ENCODE assay signal across 1 cellular context in the genomic region with DNA sequence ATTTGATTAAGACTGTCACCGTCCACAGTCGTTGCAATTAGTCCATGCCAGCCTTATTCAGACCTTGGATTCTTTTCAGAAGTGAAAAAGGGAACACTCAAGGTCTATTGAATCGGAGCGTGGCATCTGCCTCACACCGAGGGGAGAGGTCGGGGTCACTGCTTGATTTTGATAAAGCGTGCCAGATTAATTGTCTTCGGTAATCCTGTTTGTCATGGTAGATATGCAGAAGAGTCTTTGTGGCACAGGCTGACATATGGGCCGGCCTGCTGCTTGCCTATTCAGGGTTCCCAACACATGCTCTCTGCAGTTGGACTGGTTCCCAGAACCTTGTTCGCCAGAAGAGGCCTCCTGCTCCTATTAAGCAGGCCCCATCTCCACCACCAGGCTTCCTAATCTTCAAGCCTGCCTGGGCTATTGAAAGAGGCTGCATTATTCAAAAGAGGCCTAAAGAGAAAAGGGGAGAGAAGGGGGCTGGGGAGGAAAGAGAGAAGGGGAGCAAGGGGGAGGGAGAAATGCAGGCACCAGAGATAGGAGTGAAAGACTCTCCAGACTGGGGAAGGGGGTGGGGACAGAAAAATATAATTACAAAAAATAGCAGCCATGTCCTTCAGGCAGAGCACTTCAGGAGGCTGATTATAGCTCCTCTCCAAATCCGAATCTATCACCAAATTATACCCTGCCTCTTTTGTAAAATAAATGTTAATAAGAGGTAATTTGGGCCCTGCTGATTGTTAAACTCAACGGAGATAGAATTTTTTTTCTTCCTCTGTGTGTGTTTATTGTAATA.
TF ChIP-seq lines count a peak whose summit lies in the region.

No MANE protein-coding gene starts in this region.

TF ChIP-seq in IMR-90, 13 proteins besides CTCF, POLR2A, EP300 and RAD21 (continued from another document):
- TF ChIP-seq, protein P1, sequence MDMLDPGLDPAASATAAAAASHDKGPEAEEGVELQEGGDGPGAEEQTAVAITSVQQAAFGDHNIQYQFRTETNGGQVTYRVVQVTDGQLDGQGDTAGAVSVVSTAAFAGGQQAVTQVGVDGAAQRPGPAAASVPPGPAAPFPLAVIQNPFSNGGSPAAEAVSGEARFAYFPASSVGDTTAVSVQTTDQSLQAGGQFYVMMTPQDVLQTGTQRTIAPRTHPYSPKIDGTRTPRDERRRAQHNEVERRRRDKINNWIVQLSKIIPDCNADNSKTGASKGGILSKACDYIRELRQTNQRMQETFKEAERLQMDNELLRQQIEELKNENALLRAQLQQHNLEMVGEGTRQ (IDR thresholded peaks at IDR 0.05; ENCODE audit: low read depth, low read length) = no peak
- TF ChIP-seq BHLHE40 (IDR thresholded peaks at IDR 0.05; ENCODE audit: low read depth, low read length) (no peak), MXI1 (IDR thresholded peaks at IDR 0.05; ENCODE audit: borderline replicate concordance, low read depth, low read length) (no peak), MAFK (IDR thresholded peaks at IDR 0.05; ENCODE audit: low read depth, low read length) (no peak), RFX5 (IDR thresholded peaks at IDR 0.05; ENCODE audit: low read depth, low read length) (no peak), CEBPB (IDR thresholded peaks at IDR 0.05; ENCODE audit: low read depth, low read length) (no peak), FOS (IDR thresholded peaks at IDR 0.05; ENCODE audit: low read depth, low read length) (no peak), RCOR1 (IDR thresholded peaks at IDR 0.05; ENCODE audit: insufficient replicate concordance, low read length) (no peak), MAZ (IDR thresholded peaks at IDR 0.05; ENCODE audit: borderline replicate concordance, low read depth, low read length) (no peak), NFE2L2 (IDR thresholded peaks at IDR 0.05; ENCODE audit: low read depth, low read length) (no peak)
- TF ChIP-seq, protein P2, sequence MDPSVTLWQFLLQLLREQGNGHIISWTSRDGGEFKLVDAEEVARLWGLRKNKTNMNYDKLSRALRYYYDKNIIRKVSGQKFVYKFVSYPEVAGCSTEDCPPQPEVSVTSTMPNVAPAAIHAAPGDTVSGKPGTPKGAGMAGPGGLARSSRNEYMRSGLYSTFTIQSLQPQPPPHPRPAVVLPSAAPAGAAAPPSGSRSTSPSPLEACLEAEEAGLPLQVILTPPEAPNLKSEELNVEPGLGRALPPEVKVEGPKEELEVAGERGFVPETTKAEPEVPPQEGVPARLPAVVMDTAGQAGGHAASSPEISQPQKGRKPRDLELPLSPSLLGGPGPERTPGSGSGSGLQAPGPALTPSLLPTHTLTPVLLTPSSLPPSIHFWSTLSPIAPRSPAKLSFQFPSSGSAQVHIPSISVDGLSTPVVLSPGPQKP (IDR thresholded peaks at IDR 0.05; ENCODE audit: borderline replicate concordance, low read depth, low read length) = no peak
TF ChIP-seq in IMR-90: peak in this region for 0.
